ENCODE assay signal across 29 cellular contexts in genomic region chr19:50877338-50877737, GRCh38. TPM values are rescaled to one million over a fixed set of nuclear protein-coding genes. Genes with fewer than 3 reads are reported as not detected.
DNase-seq lines count a peak whose midpoint lies in the region; ATAC-seq and TF ChIP-seq lines count a peak whose summit lies in the region.
"Had no signal": no experiment of that assay in that cellular context is flagged by ENCODE, and none has a peak within 500 bp of the region (broad histone marks: within the 10 kb centered on the region; RNA-seq: fewer than 3 reads in every experiment).

No MANE protein-coding gene starts in this region.

- peak overlapping the region; percentile 40 for H2BK5ac ChIP-seq in neuronal stem cell (ENCODE audit: low read length)

- no peak overlapping the region for H3K23ac ChIP-seq in neuronal stem cell (ENCODE audit: low read depth, low read length, poor library complexity)

- H3K9me3 Mint-ChIP-seq in osteocyte (ENCODE audit: unreplicated experiment): no peaks in the 10 kb centered on the region
- H3K9me3 Mint-ChIP-seq: type B pancreatic cell had no signal

- DNase-seq in COR-L47 (lab: John Stamatoyannopoulos, UW): peak; percentile 49
- peak; percentile 66 for DNase-seq in H7
- no peak for DNase-seq in neuronal stem cell (ENCODE audit: low spot score)
- DNase-seq in D341Med (ENCODE audit: low spot score): no peak
- no peak for DNase-seq in osteocyte (ENCODE audit: extremely low spot score, unreplicated experiment)
- DNase-seq: activated CD4-positive, alpha-beta T cell treated with anti-CD3 and anti-CD28 coated beads, Interleukin-2, amount 50 U/mL, for 48 hours; activated CD4-positive, CD25-positive, alpha-beta regulatory T cell treated with anti-CD3 and anti-CD28 coated beads, Interleukin-2, amount 50 U/mL, for 72 hours; activated T-cell treated with anti-CD3 and anti-CD28 coated beads, Interleukin-2, amount 50 U/mL, for 48 hours; Caco-2; caudate nucleus; cortex of kidney; kidney; MM.1S; naive thymus-derived CD8-positive, alpha-beta T cell; NCI-H526; nucleus accumbens; psoas muscle; SHP77; T-helper 2 cell had no signal

- H4K8ac ChIP-seq in neuronal stem cell (ENCODE audit: low read depth, low read length): no peak overlapping the region

- H3K14ac ChIP-seq in neuronal stem cell (ENCODE audit: low read length): peak overlapping the region; percentile 85

- no peaks in the 10 kb centered on the region for H3K79me1 ChIP-seq in neuronal stem cell (ENCODE audit: low read depth, low read length)

- no peak for TF ChIP-seq POLR2A in GM18505 (IDR thresholded peaks at IDR 0.05; ENCODE audit: borderline replicate concordance, extremely low read depth, insufficient read depth, insufficient read length)

- H3K4me1 ChIP-seq in neuronal stem cell (ENCODE audit: control insufficient read depth in 2 of 2, insufficient read depth in 1 of 2, low read depth in 1 of 2, low read length in 2 of 2): no peaks in the 10 kb centered on the region
- H3K4me1 ChIP-seq: Caco-2, HAP-1, psoas muscle had no signal

- no peaks in the 10 kb centered on the region for H3K4me1 Mint-ChIP-seq in osteocyte (ENCODE audit: unreplicated experiment)
- H3K4me1 Mint-ChIP-seq: naive thymus-derived CD8-positive, alpha-beta T cell had no signal

- H3K4me3 ChIP-seq in H7 (ENCODE audit: insufficient read depth, low read depth, low read length) (no peak overlapping the region), neuronal stem cell (ENCODE audit: low read length in 2 of 2) (no peak overlapping the region)
- H3K4me3 ChIP-seq: BLaER1 treated with 17β-estradiol and CSF1 and Interleukin-3, amounts not matched to agents 10 nM and 100 nM; HAP-1; lung; psoas muscle had no signal

- H3K36me3 Mint-ChIP-seq in osteocyte (ENCODE audit: unreplicated experiment): no peaks in the 10 kb centered on the region
- H3K36me3 Mint-ChIP-seq: naive thymus-derived CD8-positive, alpha-beta T cell; type B pancreatic cell had no signal

- H3K4me2 ChIP-seq in neuronal stem cell (ENCODE audit: insufficient read depth, low read length, poor library complexity, severe bottlenecking): no peak overlapping the region

- H3K9me3 ChIP-seq in neuronal stem cell (replicated peaks in 1 of 2; ENCODE audit: control insufficient read depth in 2 of 2, insufficient read depth in 1 of 2, low read depth in 1 of 2, low read length in 2 of 2): no peaks in the 10 kb centered on the region
- H3K9me3 ChIP-seq: BLaER1 treated with 17β-estradiol and CSF1 and Interleukin-3, amounts not matched to agents 10 nM and 100 nM; Caco-2; HAP-1; psoas muscle had no signal

- no peak overlapping the region for H2AFZ ChIP-seq in neuronal stem cell (ENCODE audit: low read length)

- no peak overlapping the region for H2BK12ac ChIP-seq in neuronal stem cell (ENCODE audit: low read length)

- no peak overlapping the region for H4K91ac ChIP-seq in neuronal stem cell (ENCODE audit: low read depth, low read length, poor library complexity)

- no peak overlapping the region for H3K9ac ChIP-seq in neuronal stem cell (ENCODE audit: low read depth, low read length, poor library complexity)
- H3K9ac ChIP-seq: BLaER1 treated with 17β-estradiol and CSF1 and Interleukin-3, amounts not matched to agents 10 nM and 100 nM had no signal

- no peak overlapping the region for H2BK15ac ChIP-seq in neuronal stem cell (ENCODE audit: low read length)

- H3K27ac Mint-ChIP-seq in osteocyte (ENCODE audit: unreplicated experiment): no peak overlapping the region
- H3K27ac Mint-ChIP-seq: naive thymus-derived CD8-positive, alpha-beta T cell; type B pancreatic cell had no signal

- H2AK5ac ChIP-seq in neuronal stem cell (ENCODE audit: low read depth, low read length): peak overlapping the region; percentile 39

- WGBS in neuronal stem cell (ENCODE audit: extremely low coverage in 2 of 2, insufficient read length in 2 of 2, insufficient replicate concordance in 1 of 2), 2 donors: no CpG with 5 or more reads among the region's 8 CpGs

- no peaks in the 10 kb centered on the region for H3K36me3 ChIP-seq in H7 (replicated peaks; ENCODE audit: control insufficient read depth, insufficient read depth, low read length)
- no peaks in the 10 kb centered on the region for H3K36me3 ChIP-seq in neuronal stem cell (replicated peaks in 1 of 2; ENCODE audit: control insufficient read depth in 2 of 2, insufficient read depth in 2 of 2, low read length in 2 of 2)
- H3K36me3 ChIP-seq: BLaER1 treated with 17β-estradiol and CSF1 and Interleukin-3, amounts not matched to agents 10 nM and 100 nM; HAP-1 had no signal

- peak; percentile 27; the same call in 1 of the 2 replicates for TF ChIP-seq CTCF in VCaP (conservative IDR thresholded peaks at IDR 0.05)
- TF ChIP-seq CTCF in osteocyte (IDR thresholded peaks at IDR 0.05): no peak

- H3K27ac ChIP-seq in VCaP (peak overlapping the region; percentile 100), neuronal stem cell (replicated peaks; ENCODE audit: low read length) (no peak overlapping the region)
- H3K27ac ChIP-seq: psoas muscle had no signal

- H3K4ac ChIP-seq in neuronal stem cell (ENCODE audit: low read length): no peak overlapping the region

- no peak overlapping the region for H3K4me3 Mint-ChIP-seq in osteocyte (ENCODE audit: unreplicated experiment)
- H3K4me3 Mint-ChIP-seq: naive thymus-derived CD8-positive, alpha-beta T cell; type B pancreatic cell had no signal

- H2BK120ac ChIP-seq in neuronal stem cell (ENCODE audit: low read depth, low read length): no peak overlapping the region

- no peak for ATAC-seq in GM18505 (IDR thresholded peaks at IDR 0.05; ENCODE audit: unreplicated experiment)
- ATAC-seq: HepG2; naive thymus-derived CD8-positive, alpha-beta T cell; Panc1; psoas muscle; sciatic nerve had no signal

- H3K27me3 Mint-ChIP-seq in osteocyte (ENCODE audit: unreplicated experiment): no peaks in the 10 kb centered on the region

- H3K27me3 ChIP-seq in H7 (ENCODE audit: control insufficient read depth, insufficient read depth, low read length): no peaks in the 10 kb centered on the region
- peaks cover 0 to 59% (median 3%) of the 10 kb centered on the region in 3 experiments for H3K27me3 ChIP-seq in neuronal stem cell (ENCODE audit: control insufficient read depth in 3 of 3, insufficient read depth in 3 of 3, low read depth in 1 of 3, low read length in 3 of 3)
- H3K27me3 ChIP-seq: BLaER1 treated with 17β-estradiol and CSF1 and Interleukin-3, amounts not matched to agents 10 nM and 100 nM had no signal

- H3K18ac ChIP-seq in neuronal stem cell (ENCODE audit: low read length): no peak overlapping the region

RNA-seq across cellular contexts. Expression of gene KLK2, which starts 4.1 kb away (rescaled TPM):
- total RNA-seq in H7 (2014; rRNA removed; shearing (Covaris generic)): not detected in 2 replicates
- 0.06 TPM for polyA plus RNA-seq in neuronal stem cell (2013, experiment 1 of 2)
- 0.03 TPM for polyA plus RNA-seq in neuronal stem cell (2013, experiment 2 of 2)
- total RNA-seq in osteocyte: not detected in 2 replicates
- total RNA-seq: Caco-2; HepG2; kidney; lung; naive thymus-derived CD8-positive, alpha-beta T cell; psoas muscle; sciatic nerve had no signal
- polyA plus RNA-seq: esophagus; lung; naive thymus-derived CD8-positive, alpha-beta T cell; psoas muscle had no signal

RNA-seq across cellular contexts. Expression of gene KLK3, which starts 22.6 kb away (rescaled TPM):
- not detected in 2 replicates for total RNA-seq in H7 (2014; rRNA removed; shearing (Covaris generic))
- polyA plus RNA-seq in neuronal stem cell (2013, experiment 1 of 2): not detected
- polyA plus RNA-seq in neuronal stem cell (2013, experiment 2 of 2): not detected
- not detected in 2 replicates for total RNA-seq in osteocyte
- total RNA-seq: Caco-2; HepG2; kidney; lung; naive thymus-derived CD8-positive, alpha-beta T cell; psoas muscle; sciatic nerve had no signal
- polyA plus RNA-seq: esophagus; HepG2; lung; naive thymus-derived CD8-positive, alpha-beta T cell; psoas muscle had no signal

RNA-seq across cellular contexts. Expression of gene KLK4, which starts 33.9 kb away (rescaled TPM):
- not detected in 2 replicates for total RNA-seq in H7 (2014; rRNA removed; shearing (Covaris generic))
- polyA plus RNA-seq in neuronal stem cell (2013, experiment 1 of 2): not detected
- polyA plus RNA-seq in neuronal stem cell (2013, experiment 2 of 2): not detected
- not detected in 2 replicates for total RNA-seq in osteocyte
- total RNA-seq: Caco-2; HepG2; kidney; lung; naive thymus-derived CD8-positive, alpha-beta T cell; psoas muscle had no signal
- polyA plus RNA-seq: HepG2; naive thymus-derived CD8-positive, alpha-beta T cell; psoas muscle had no signal

RNA-seq across cellular contexts. Expression of gene KLK15, which starts 44.0 kb away (rescaled TPM):
- not detected in 2 replicates for total RNA-seq in H7 (2014; rRNA removed; shearing (Covaris generic))
- polyA plus RNA-seq in neuronal stem cell (2013, experiment 1 of 2): not detected
- not detected for polyA plus RNA-seq in neuronal stem cell (2013, experiment 2 of 2)
- total RNA-seq in osteocyte: not detected in 2 replicates
- total RNA-seq: Caco-2; HepG2; kidney; lung; naive thymus-derived CD8-positive, alpha-beta T cell; psoas muscle; sciatic nerve had no signal
- polyA plus RNA-seq: esophagus; HepG2; lung; naive thymus-derived CD8-positive, alpha-beta T cell; psoas muscle had no signal

RNA-seq across cellular contexts. Expression of gene KLK1, which starts 53.8 kb away (rescaled TPM):
- total RNA-seq in H7 (2014; rRNA removed; shearing (Covaris generic)): not detected in 2 replicates
- polyA plus RNA-seq in neuronal stem cell (2013, experiment 1 of 2): not detected
- polyA plus RNA-seq in neuronal stem cell (2013, experiment 2 of 2): not detected
- total RNA-seq in osteocyte: not detected in 2 replicates
- total RNA-seq: HepG2; naive thymus-derived CD8-positive, alpha-beta T cell had no signal
- polyA plus RNA-seq: HepG2; naive thymus-derived CD8-positive, alpha-beta T cell had no signal

Comparison
In these comparisons a context has a peak if more than half of its experiments do, and no peak if none do; other contexts are left out.
1. DNase-seq: peak in COR-L47 (single experiment) and H7 (single experiment); none in neuronal stem cell (single experiment), D341Med (single experiment) and osteocyte (single experiment).